ENCODE assay signal across 1 cellular context in the genomic region with DNA sequence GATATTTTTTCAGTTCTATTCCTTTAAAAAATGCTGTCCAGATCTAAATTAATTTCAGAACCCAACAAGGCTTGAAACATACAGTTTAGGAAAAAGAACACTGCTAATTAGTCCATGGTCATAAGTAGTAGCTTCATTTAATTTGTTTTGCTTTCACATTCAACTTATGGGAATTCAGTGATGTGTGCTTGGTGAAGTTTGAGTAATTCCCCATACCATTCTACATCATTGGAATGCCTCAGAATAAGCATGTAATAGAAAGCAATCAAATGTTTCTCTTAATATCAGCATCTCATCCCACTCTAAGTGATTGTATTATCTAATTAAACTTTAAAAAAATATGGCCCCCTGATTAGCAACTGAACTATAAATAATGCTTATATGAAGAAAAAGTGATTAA.
TF ChIP-seq lines count a peak whose summit lies in the region.

No MANE protein-coding gene starts in this region.

TF ChIP-seq in liver, 16 proteins besides CTCF, POLR2A, EP300 and RAD21 (continued from another document):
- TF ChIP-seq, protein P1, sequence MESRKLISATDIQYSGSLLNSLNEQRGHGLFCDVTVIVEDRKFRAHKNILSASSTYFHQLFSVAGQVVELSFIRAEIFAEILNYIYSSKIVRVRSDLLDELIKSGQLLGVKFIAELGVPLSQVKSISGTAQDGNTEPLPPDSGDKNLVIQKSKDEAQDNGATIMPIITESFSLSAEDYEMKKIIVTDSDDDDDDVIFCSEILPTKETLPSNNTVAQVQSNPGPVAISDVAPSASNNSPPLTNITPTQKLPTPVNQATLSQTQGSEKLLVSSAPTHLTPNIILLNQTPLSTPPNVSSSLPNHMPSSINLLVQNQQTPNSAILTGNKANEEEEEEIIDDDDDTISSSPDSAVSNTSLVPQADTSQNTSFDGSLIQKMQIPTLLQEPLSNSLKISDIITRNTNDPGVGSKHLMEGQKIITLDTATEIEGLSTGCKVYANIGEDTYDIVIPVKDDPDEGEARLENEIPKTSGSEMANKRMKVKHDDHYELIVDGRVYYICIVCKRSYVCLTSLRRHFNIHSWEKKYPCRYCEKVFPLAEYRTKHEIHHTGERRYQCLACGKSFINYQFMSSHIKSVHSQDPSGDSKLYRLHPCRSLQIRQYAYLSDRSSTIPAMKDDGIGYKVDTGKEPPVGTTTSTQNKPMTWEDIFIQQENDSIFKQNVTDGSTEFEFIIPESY (IDR thresholded peaks at IDR 0.05): no peak
- TF ChIP-seq GABPA (IDR thresholded peaks at IDR 0.05 in 1 of 2, conservative IDR thresholded peaks at IDR 0.05 in 1 of 2): no peak
- no peak for TF ChIP-seq SP1 (IDR thresholded peaks at IDR 0.05)
- no peak for TF ChIP-seq HNF4G (IDR thresholded peaks at IDR 0.05)
- TF ChIP-seq, protein P2, sequence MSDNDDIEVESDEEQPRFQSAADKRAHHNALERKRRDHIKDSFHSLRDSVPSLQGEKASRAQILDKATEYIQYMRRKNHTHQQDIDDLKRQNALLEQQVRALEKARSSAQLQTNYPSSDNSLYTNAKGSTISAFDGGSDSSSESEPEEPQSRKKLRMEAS (IDR thresholded peaks at IDR 0.05): no peak
- no peak for TF ChIP-seq EGR1 (IDR thresholded peaks at IDR 0.05; ENCODE audit: low read depth in 2 of 2)
- no peak for TF ChIP-seq FOXA2 (IDR thresholded peaks at IDR 0.05)
- TF ChIP-seq, protein P3, sequence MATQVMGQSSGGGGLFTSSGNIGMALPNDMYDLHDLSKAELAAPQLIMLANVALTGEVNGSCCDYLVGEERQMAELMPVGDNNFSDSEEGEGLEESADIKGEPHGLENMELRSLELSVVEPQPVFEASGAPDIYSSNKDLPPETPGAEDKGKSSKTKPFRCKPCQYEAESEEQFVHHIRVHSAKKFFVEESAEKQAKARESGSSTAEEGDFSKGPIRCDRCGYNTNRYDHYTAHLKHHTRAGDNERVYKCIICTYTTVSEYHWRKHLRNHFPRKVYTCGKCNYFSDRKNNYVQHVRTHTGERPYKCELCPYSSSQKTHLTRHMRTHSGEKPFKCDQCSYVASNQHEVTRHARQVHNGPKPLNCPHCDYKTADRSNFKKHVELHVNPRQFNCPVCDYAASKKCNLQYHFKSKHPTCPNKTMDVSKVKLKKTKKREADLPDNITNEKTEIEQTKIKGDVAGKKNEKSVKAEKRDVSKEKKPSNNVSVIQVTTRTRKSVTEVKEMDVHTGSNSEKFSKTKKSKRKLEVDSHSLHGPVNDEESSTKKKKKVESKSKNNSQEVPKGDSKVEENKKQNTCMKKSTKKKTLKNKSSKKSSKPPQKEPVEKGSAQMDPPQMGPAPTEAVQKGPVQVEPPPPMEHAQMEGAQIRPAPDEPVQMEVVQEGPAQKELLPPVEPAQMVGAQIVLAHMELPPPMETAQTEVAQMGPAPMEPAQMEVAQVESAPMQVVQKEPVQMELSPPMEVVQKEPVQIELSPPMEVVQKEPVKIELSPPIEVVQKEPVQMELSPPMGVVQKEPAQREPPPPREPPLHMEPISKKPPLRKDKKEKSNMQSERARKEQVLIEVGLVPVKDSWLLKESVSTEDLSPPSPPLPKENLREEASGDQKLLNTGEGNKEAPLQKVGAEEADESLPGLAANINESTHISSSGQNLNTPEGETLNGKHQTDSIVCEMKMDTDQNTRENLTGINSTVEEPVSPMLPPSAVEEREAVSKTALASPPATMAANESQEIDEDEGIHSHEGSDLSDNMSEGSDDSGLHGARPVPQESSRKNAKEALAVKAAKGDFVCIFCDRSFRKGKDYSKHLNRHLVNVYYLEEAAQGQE (IDR thresholded peaks at IDR 0.05): no peak
